In genomic region chr3:149371001-149371722, GRCh38 we compare ENCODE assay signal across 10 cellular contexts. TPM values are rescaled to one million over a fixed set of nuclear protein-coding genes. Genes with fewer than 3 reads are reported as not detected.
A peak's percentile ranks its signal among the peaks of the same experiment; 100 is the strongest.
DNase-seq lines count a peak whose midpoint lies in the region; ATAC-seq lines count a peak whose summit lies in the region.
"Had no signal": no experiment of that assay in that cellular context is flagged by ENCODE, and none has a peak within 500 bp of the region (broad histone marks: within the 10 kb centered on the region; RNA-seq: fewer than 3 reads in every experiment).

No MANE protein-coding gene starts in this region.

- DNase-seq in GM03348 (ENCODE audit: low spot score), result peak; percentile 39
- DNase-seq in NCI-H748 treated with DMSO at 0.1 percent for 48 hours (lab: John Stamatoyannopoulos, UW), result peak; percentile 1
- DNase-seq in renal cortical epithelial cell (ENCODE audit: low read depth), result peak; percentile 74
- DNase-seq in mucosa of gallbladder (ENCODE audit: low spot score), result no peak
- DNase-seq: activated T-cell treated with anti-CD3 and anti-CD28 coated beads, Interleukin-2, amount 50 U/mL, for 4 hours had no signal

- ATAC-seq in esophagus mucosa, result peak; percentile 70
- ATAC-seq in GM21515 (IDR thresholded peaks at IDR 0.05; ENCODE audit: unreplicated experiment), result no peak
- ATAC-seq in GM21529 (IDR thresholded peaks at IDR 0.05; ENCODE audit: unreplicated experiment), result no peak
- ATAC-seq in HG03135 (IDR thresholded peaks at IDR 0.05; ENCODE audit: unreplicated experiment), result no peak
- ATAC-seq: activated T-cell treated with anti-CD3 and anti-CD28 coated beads, Interleukin-2, amount 50 U/mL, for 4 hours had no signal

RNA-seq across cellular contexts. Expression of gene TM4SF1, which starts 6.3 kb away (rescaled TPM):
- total RNA-seq in esophagus mucosa, result 125 TPM
- total RNA-seq in renal cortical epithelial cell, result 63.8 and 247 TPM in 2 replicates
- 139 TPM for total RNA-seq in mucosa of gallbladder
- total RNA-seq: OCI-LY7 had no signal

RNA-seq across cellular contexts. Expression of gene TM4SF18, which starts 37.7 kb away (rescaled TPM):
- total RNA-seq in esophagus mucosa (0.76 TPM), renal cortical epithelial cell (11.9 and 21.5 TPM in 2 replicates), mucosa of gallbladder (7.7 TPM)
- total RNA-seq: activated T-cell treated with anti-CD3 and anti-CD28 coated beads, Interleukin-2, amount 50 U/mL, for 4 hours; OCI-LY7 had no signal
